ENCODE assay signal across 8 cellular contexts in the genomic region with DNA sequence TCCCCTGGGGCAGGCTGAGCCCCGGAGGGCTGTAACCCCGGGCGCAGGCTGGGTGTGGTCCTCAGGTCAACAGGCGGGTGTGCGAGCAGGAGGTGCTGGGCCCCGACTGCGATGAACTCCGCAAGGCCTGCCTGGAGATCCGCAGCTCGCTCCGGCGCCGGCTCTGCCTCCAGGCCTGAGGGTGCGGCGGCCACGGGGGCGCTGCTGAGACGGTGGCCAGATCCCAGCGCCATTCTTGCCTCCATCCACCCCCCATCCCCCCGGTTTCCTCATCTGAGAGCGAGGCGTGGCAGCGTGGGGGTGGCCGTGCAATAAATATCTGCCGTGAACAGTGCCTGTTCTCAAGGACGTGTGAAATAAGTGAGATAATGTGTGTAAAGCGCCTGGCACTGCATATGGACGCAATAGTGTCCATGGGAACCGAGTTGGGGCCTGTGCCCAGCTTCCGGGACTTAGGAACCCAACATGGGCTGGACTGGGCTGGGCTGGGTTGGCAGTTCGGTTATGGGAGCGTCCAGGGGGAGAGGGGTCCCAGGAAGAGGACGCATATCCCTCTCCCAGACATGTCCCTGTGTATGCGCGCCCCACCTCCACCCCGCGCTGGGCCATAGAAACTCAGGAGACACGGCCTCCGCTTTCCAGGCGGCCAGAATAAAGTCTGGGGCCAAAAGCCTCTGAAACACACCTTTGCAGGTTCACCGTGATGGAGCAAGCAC. TPM values are rescaled to one million over a fixed set of nuclear protein-coding genes. Genes with fewer than 3 reads are reported as not detected.
A peak's percentile ranks its signal among the peaks of the same experiment; 100 is the strongest.
DNase-seq lines count a peak whose midpoint lies in the region; ATAC-seq, FAIRE-seq and TF ChIP-seq lines count a peak whose summit lies in the region.

No MANE protein-coding gene starts in this region.

- 4% methylated on average over 41 of the region's 41 CpGs for WGBS in esophagus, 2 donors
- 3% methylated on average over 7 of the region's 41 CpGs for WGBS in suprapubic skin

- TF ChIP-seq CTCF in D721Med (IDR thresholded peaks at IDR 0.05; ENCODE audit: insufficient read depth, missing control alignments) (peak; percentile 42), suprapubic skin (IDR thresholded peaks at IDR 0.05) (peak in 1 of 2 donors; percentile 32)

- DNase-seq in D721Med (ENCODE audit: insufficient read length, low spot score) (no peak), NCI-H226 (peak; percentile 57), middle frontal gyrus (ENCODE audit: extremely low spot score, low spot score) (peak; percentile 10), suprapubic skin (ENCODE audit: low spot score in 2 of 2) (peak in 1 of 2 donors; percentile 89)
- peak; percentile 81 for DNase-seq in activated CD8-positive, alpha-beta memory T cell treated with anti-CD3 and anti-CD28 coated beads for 24 hours

- ATAC-seq in GM21723 (IDR thresholded peaks at IDR 0.05; ENCODE audit: unreplicated experiment) (peak; percentile 25), GM18519 (IDR thresholded peaks at IDR 0.05; ENCODE audit: low FRiP score, unreplicated experiment) (no peak)

- no peak for FAIRE-seq in D721Med (lab: Jason Lieb, UNC)

- no peaks in the 10 kb centered on the region for H3K27me3 ChIP-seq in esophagus (ENCODE audit: control insufficient read depth in 1 of 2, insufficient read depth in 2 of 2, low read length in 2 of 2)
- no peaks in the 10 kb centered on the region for H3K27me3 ChIP-seq in suprapubic skin

- H3K4me3 ChIP-seq in esophagus (ENCODE audit: low read depth in 1 of 2, low read length in 2 of 2) (peak overlapping the region; percentile 52 to 67), suprapubic skin (peak overlapping the region; percentile 61)

- H3K27ac ChIP-seq in esophagus (ENCODE audit: low read depth in 2 of 2, low read length in 1 of 2) (peak overlapping the region; percentile 66 to 93), suprapubic skin (peak overlapping the region; percentile 82)

- no peak for TF ChIP-seq POLR2A in suprapubic skin (IDR thresholded peaks at IDR 0.05)

- H3K4me1 ChIP-seq in esophagus (ENCODE audit: control insufficient read depth in 2 of 2, insufficient read depth in 2 of 2, low read length in 1 of 2) (peaks cover 4 to 13% of the 10 kb centered on the region in 2 donors), suprapubic skin (peaks cover 28% of the 10 kb centered on the region)

- TF ChIP-seq EP300 in suprapubic skin (IDR thresholded peaks at IDR 0.05): no peak

- H3K9me3 ChIP-seq in esophagus (ENCODE audit: control insufficient read depth in 2 of 2, insufficient read depth in 1 of 2, low read depth in 1 of 2, low read length in 1 of 2): no peaks in the 10 kb centered on the region
- H3K9me3 ChIP-seq in suprapubic skin: no peaks in the 10 kb centered on the region

- H3K36me3 ChIP-seq in esophagus (ENCODE audit: control insufficient read depth in 2 of 2, insufficient read depth in 2 of 2, low read length in 1 of 2): no peaks in the 10 kb centered on the region
- no peaks in the 10 kb centered on the region for H3K36me3 ChIP-seq in suprapubic skin

RNA-seq across cellular contexts. Expression of a gene that starts 15.0 kb away (rescaled TPM):
- 1 to 10 TPM; 6.5 to 9.4 TPM for polyA plus RNA-seq in esophagus
- 10 to 100 TPM; 14.0 to 18.0 (median 16.4) TPM for total RNA-seq in suprapubic skin

RNA-seq across cellular contexts. Expression of a gene that starts 37.4 kb away (rescaled TPM):
- polyA plus RNA-seq in esophagus: 10 to 100 TPM in 1 of 2 donors, 1 to 10 TPM in 1; 8.4 to 18.0 TPM
- total RNA-seq in suprapubic skin: 10 to 100 TPM; 18.3 to 22.5 (median 20.9) TPM

RNA-seq across cellular contexts. Expression of a gene that starts 38.2 kb away (rescaled TPM):
- polyA plus RNA-seq in esophagus: not detected
- not detected for total RNA-seq in suprapubic skin

RNA-seq across cellular contexts. Expression of a gene that starts 50.7 kb away (rescaled TPM):
- not detected for polyA plus RNA-seq in esophagus
- total RNA-seq in suprapubic skin: not detected
